Comparison of ENCODE assay signal across 1 cellular context in the genomic region with DNA sequence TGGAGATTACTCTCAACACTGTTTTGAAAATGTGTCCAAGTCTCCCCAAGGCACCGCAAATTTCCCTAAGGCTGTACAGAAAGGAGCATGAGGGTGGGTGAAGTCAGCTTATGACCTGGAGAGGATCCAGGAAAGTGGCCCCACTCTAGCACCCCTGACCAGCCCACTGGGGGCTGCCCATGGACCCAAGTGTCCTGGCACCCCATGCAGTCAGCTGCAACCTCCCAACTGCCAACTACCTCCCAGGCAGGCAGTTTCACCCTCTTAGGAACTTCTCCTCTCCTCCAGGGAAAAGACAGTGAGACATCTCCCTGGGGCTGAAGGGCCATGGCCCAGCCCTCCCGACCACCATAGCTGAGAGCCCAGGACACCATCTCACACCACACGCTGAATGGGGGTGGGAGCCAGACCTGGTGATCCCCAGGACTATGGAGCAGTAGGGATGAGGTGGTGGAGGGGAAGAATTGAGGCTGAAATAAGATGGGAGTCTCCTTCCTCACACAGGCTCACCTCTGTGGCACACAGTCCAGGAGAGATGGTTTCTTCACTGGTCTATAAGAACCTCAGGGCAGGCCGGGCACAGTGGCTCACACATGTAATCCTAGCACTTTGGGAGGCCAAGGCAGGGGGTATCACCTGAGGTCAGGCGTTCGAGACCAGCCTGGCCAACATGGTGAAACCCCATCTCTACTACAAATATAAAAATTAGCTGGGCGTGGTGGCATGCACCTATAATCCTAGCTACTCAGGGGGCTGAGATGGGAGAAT.
TF ChIP-seq lines count a peak whose summit lies in the region.

No MANE protein-coding gene starts in this region.

TF ChIP-seq in IMR-90, 13 proteins besides CTCF, POLR2A, EP300 and RAD21:
- no peak for TF ChIP-seq ELK1 (IDR thresholded peaks at IDR 0.05; ENCODE audit: borderline replicate concordance, low read depth, low read length)
- no peak for TF ChIP-seq RCOR1 (IDR thresholded peaks at IDR 0.05; ENCODE audit: insufficient replicate concordance, low read length)
- no peak for TF ChIP-seq CEBPB (IDR thresholded peaks at IDR 0.05; ENCODE audit: low read depth, low read length)
- TF ChIP-seq MAZ (IDR thresholded peaks at IDR 0.05; ENCODE audit: borderline replicate concordance, low read depth, low read length): no peak
- no peak for TF ChIP-seq FOS (IDR thresholded peaks at IDR 0.05; ENCODE audit: low read depth, low read length)
- no peak for TF ChIP-seq SMC3 (IDR thresholded peaks at IDR 0.05; ENCODE audit: low read depth, low read length)
- TF ChIP-seq MAFK (IDR thresholded peaks at IDR 0.05; ENCODE audit: low read depth, low read length): no peak
- no peak for TF ChIP-seq NFE2L2 (IDR thresholded peaks at IDR 0.05; ENCODE audit: low read depth, low read length)
- no peak for TF ChIP-seq BHLHE40 (IDR thresholded peaks at IDR 0.05; ENCODE audit: low read depth, low read length)
- TF ChIP-seq MXI1 (IDR thresholded peaks at IDR 0.05; ENCODE audit: borderline replicate concordance, low read depth, low read length): no peak
- TF ChIP-seq USF2 (IDR thresholded peaks at IDR 0.05; ENCODE audit: low read depth, low read length): no peak
- no peak for TF ChIP-seq RFX5 (IDR thresholded peaks at IDR 0.05; ENCODE audit: low read depth, low read length)
- no peak for TF ChIP-seq CHD1 (IDR thresholded peaks at IDR 0.05; ENCODE audit: low read depth, low read length)
